In genomic region chr16:20423772-20424128, GRCh38 we compare ENCODE assay signal across 2 cellular contexts. TPM values are rescaled to one million over a fixed set of nuclear protein-coding genes. Genes with fewer than 3 reads are reported as not detected.
"Had no signal": no experiment of that assay in that cellular context is flagged by ENCODE, and none has a peak within 500 bp of the region (broad histone marks: within the 10 kb centered on the region; RNA-seq: fewer than 3 reads in every experiment).

No MANE protein-coding gene starts in this region.

RNA-seq across cellular contexts. Expression of gene ACSM5, which starts 14.4 kb away (rescaled TPM):
- total RNA-seq: G401 had no signal

RNA-seq across cellular contexts. Expression of gene PDILT, which starts 19.2 kb away (rescaled TPM):
- total RNA-seq: G401, GM12878 had no signal
- polyA plus RNA-seq: GM12878 had no signal

RNA-seq across cellular contexts. Expression of gene ACSM2A, which starts 27.6 kb away (rescaled TPM):
- total RNA-seq: G401, GM12878 had no signal
- polyA plus RNA-seq: GM12878 had no signal
